Comparison of ENCODE assay signal across 24 cellular contexts in genomic region chr7:44893710-44894135, GRCh38. TPM values are rescaled to one million over a fixed set of nuclear protein-coding genes. Genes with fewer than 3 reads are reported as not detected.
DNase-seq lines count a peak whose midpoint lies in the region; ATAC-seq and TF ChIP-seq lines count a peak whose summit lies in the region.
"Had no signal": no experiment of that assay in that cellular context is flagged by ENCODE, and none has a peak within 500 bp of the region (broad histone marks: within the 10 kb centered on the region; RNA-seq: fewer than 3 reads in every experiment).

No MANE protein-coding gene starts in this region.

- intact Hi-C loops in dorsolateral prefrontal cortex (cut with DNase I) = no loop called here

- no peaks in the 10 kb centered on the region for H4K20me1 ChIP-seq in GM23338 (replicated peaks; ENCODE audit: insufficient read depth)

- H3K79me2 ChIP-seq in GM23338 (replicated peaks; ENCODE audit: insufficient read depth) = no peaks in the 10 kb centered on the region

- H3K4me1 ChIP-seq in GM23338 (ENCODE audit: insufficient read depth) = no peaks in the 10 kb centered on the region
- peaks cover 90% of the 10 kb centered on the region for H3K4me1 ChIP-seq in SJCRH30
- H3K4me1 ChIP-seq: breast epithelium, tibial artery had no signal

- TF ChIP-seq CTCF in GM23338 (conservative IDR thresholded peaks at IDR 0.05; ENCODE audit: low read depth in 2 of 2) (no peak), dorsolateral prefrontal cortex (IDR thresholded peaks at IDR 0.05 in 54 of 56, conservative IDR thresholded peaks at IDR 0.05 in 2 of 56; ENCODE audit: low read depth in 1 of 56, partially characterized antibody in 56 of 56) (no peak), osteocyte (IDR thresholded peaks at IDR 0.05) (no peak)

- no peaks in the 10 kb centered on the region for H3K9me3 ChIP-seq in SJCRH30 (replicated peaks)
- H3K9me3 ChIP-seq: breast epithelium, heart left ventricle, tibial artery had no signal

- DNase-seq in GM23338 (ENCODE audit: low spot score) (no peak), SJCRH30 (peak; percentile 47 to 67), dorsolateral prefrontal cortex (peak in 1 of 10 donors; percentile 38), osteocyte (ENCODE audit: extremely low spot score, unreplicated experiment) (peak; percentile 36), mucosa of gallbladder (ENCODE audit: low spot score) (no peak)
- DNase-seq: activated CD4-positive, alpha-beta T cell treated with anti-CD3 and anti-CD28 coated beads, Interleukin-2, amount 50 U/mL, for 48 hours; activated effector memory CD4-positive, alpha-beta T cell treated with anti-CD3 and anti-CD28 coated beads, Interleukin-2, amount 50 U/mL, for 16 hours; dermis blood vessel endothelial cell; heart left ventricle; Kasumi-1; left cardiac atrium; midbrain; NCI-H1092 treated with DMSO at 0.1 percent for 48 hours; NCI-H2081 treated with DMSO at 0.1 percent for 48 hours; NCI-H510A; stimulated activated CD4-positive, alpha-beta T cell treated with anti-CD3 and anti-CD28 coated beads, Interleukin-2, amount 100 ng/mL, for 48 hours; stimulated activated naive CD4-positive, alpha-beta T cell treated with Interleukin-2 at 50 U/mL for 16 hours; T-helper 2 cell; tibial artery had no signal

- no peaks in the 10 kb centered on the region for H3K9me2 ChIP-seq in GM23338 (ENCODE audit: insufficient read depth)

- H3K4me3 Mint-ChIP-seq in GM23338 = no peak overlapping the region
- H3K4me3 Mint-ChIP-seq in osteocyte (ENCODE audit: unreplicated experiment) = no peak overlapping the region
- no peak overlapping the region for H3K4me3 Mint-ChIP-seq in stimulated activated memory B cell treated with anti-CD40 and anti-IgM and Interleukin-4, amounts not matched to agents 10 μg/mL and 1 μg/mL and 100 μg/mL, for 72 hours

- H3K4me1 Mint-ChIP-seq in GM23338 (no peaks in the 10 kb centered on the region), osteocyte (ENCODE audit: unreplicated experiment) (peaks cover 3% of the 10 kb centered on the region)
- H3K4me1 Mint-ChIP-seq in stimulated activated memory B cell treated with anti-CD40 and anti-IgM and Interleukin-4, amounts not matched to agents 10 μg/mL and 1 μg/mL and 100 μg/mL, for 72 hours = peaks cover 8% of the 10 kb centered on the region

- peaks cover 12% of the 10 kb centered on the region for H3K27me3 Mint-ChIP-seq in GM23338 (ENCODE audit: insufficient read depth, low read depth, poor library complexity)
- no peaks in the 10 kb centered on the region for H3K27me3 Mint-ChIP-seq in osteocyte (ENCODE audit: unreplicated experiment)
- H3K27me3 Mint-ChIP-seq in stimulated activated memory B cell treated with anti-CD40 and anti-IgM and Interleukin-4, amounts not matched to agents 10 μg/mL and 1 μg/mL and 100 μg/mL, for 72 hours = peaks cover 13% of the 10 kb centered on the region

- H3K27ac Mint-ChIP-seq in GM23338 = no peak overlapping the region
- H3K27ac Mint-ChIP-seq in osteocyte (ENCODE audit: unreplicated experiment) = no peak overlapping the region
- H3K27ac Mint-ChIP-seq in stimulated activated memory B cell treated with anti-CD40 and anti-IgM and Interleukin-4, amounts not matched to agents 10 μg/mL and 1 μg/mL and 100 μg/mL, for 72 hours = no peak overlapping the region

- H3K4me3 ChIP-seq in GM23338 (no peak overlapping the region), SJCRH30 (no peak overlapping the region), dorsolateral prefrontal cortex (no peak overlapping the region)
- H3K4me3 ChIP-seq: breast epithelium, heart left ventricle, smooth muscle cell, tibial artery had no signal

- H3F3A ChIP-seq in GM23338 (replicated peaks; ENCODE audit: low read depth) = no peaks in the 10 kb centered on the region

- ATAC-seq in GM23338 = no peak; the same call in 2 of the 3 replicates
- ATAC-seq in HG03565 (IDR thresholded peaks at IDR 0.05; ENCODE audit: unreplicated experiment) = no peak
- ATAC-seq in stimulated activated memory B cell treated with anti-CD40 and anti-IgM and Interleukin-4, amounts not matched to agents 10 μg/mL and 1 μg/mL and 100 μg/mL, for 72 hours = no peak
- ATAC-seq in HG02938 (IDR thresholded peaks at IDR 0.05; ENCODE audit: unreplicated experiment) = no peak
- ATAC-seq: heart left ventricle, left cardiac atrium had no signal

- H3K9me3 Mint-ChIP-seq in GM23338 = no peaks in the 10 kb centered on the region
- H3K9me3 Mint-ChIP-seq in osteocyte (ENCODE audit: unreplicated experiment) = no peaks in the 10 kb centered on the region
- no peaks in the 10 kb centered on the region for H3K9me3 Mint-ChIP-seq in stimulated activated memory B cell treated with anti-CD40 and anti-IgM and Interleukin-4, amounts not matched to agents 10 μg/mL and 1 μg/mL and 100 μg/mL, for 72 hours

- no peaks in the 10 kb centered on the region for H3K27me3 ChIP-seq in GM23338 (ENCODE audit: insufficient read depth)
- no peaks in the 10 kb centered on the region for H3K27me3 ChIP-seq in SJCRH30
- no peaks in the 10 kb centered on the region for H3K27me3 ChIP-seq in dorsolateral prefrontal cortex
- H3K27me3 ChIP-seq: breast epithelium, heart left ventricle, tibial artery had no signal

- H3K27ac ChIP-seq in GM23338 (ENCODE audit: low read depth) (no peak overlapping the region), SJCRH30 (peak overlapping the region; percentile 91), dorsolateral prefrontal cortex (peak overlapping the region in 41 of 59 donors; percentile 3 to 92 (median 74))
- H3K27ac ChIP-seq: breast epithelium, heart left ventricle, tibial artery had no signal

- H3K36me3 ChIP-seq in GM23338 (ENCODE audit: insufficient read depth) (no peaks in the 10 kb centered on the region), SJCRH30 (no peaks in the 10 kb centered on the region)
- H3K36me3 ChIP-seq: breast epithelium, heart left ventricle, tibial artery had no signal

- H3K36me3 Mint-ChIP-seq in GM23338 (ENCODE audit: low read depth) (no peaks in the 10 kb centered on the region), osteocyte (ENCODE audit: unreplicated experiment) (no peaks in the 10 kb centered on the region)
- no peaks in the 10 kb centered on the region for H3K36me3 Mint-ChIP-seq in stimulated activated memory B cell treated with anti-CD40 and anti-IgM and Interleukin-4, amounts not matched to agents 10 μg/mL and 1 μg/mL and 100 μg/mL, for 72 hours

- H2AFZ ChIP-seq in GM23338 = peak overlapping the region; percentile 18; the same call in 1 of the 2 replicates

- H3K4me2 ChIP-seq in GM23338 = no peak overlapping the region
- H3K4me2 ChIP-seq: smooth muscle cell had no signal

TF ChIP-seq in GM23338, 12 proteins besides CTCF, POLR2A, EP300 and RAD21 (continues in another document):
- no peak for TF ChIP-seq EZH2 (IDR thresholded peaks at IDR 0.05; ENCODE audit: low read depth, unreplicated experiment)
- TF ChIP-seq CREB1 (CRISPR knock-in tag; IDR thresholded peaks at IDR 0.05; ENCODE audit: low read depth) = no peak

RNA-seq across cellular contexts. Expression of gene PURB, which starts 8.4 kb away (rescaled TPM):
- 25.9 and 27.1 TPM in 2 replicates for total RNA-seq in GM23338 (2014; rRNA removed; shearing (Covaris generic))
- polyA plus RNA-seq in GM23338 (2016; fragmentation: Nextera tagmentation; extraction: Ambion mirVana) = 3.1 and 3.4 TPM in 2 replicates
- 37.3 and 42.7 TPM in 2 replicates for total RNA-seq in SJCRH30 (2014; rRNA removed; shearing (Covaris generic))
- 10 to 100 TPM; 28.0 to 55.6 (median 40.5) TPM for total RNA-seq in dorsolateral prefrontal cortex
- 20.0 and 20.7 TPM in 2 replicates for total RNA-seq in osteocyte
- total RNA-seq in mucosa of gallbladder = 21.9 TPM

RNA-seq across cellular contexts. Expression of gene H2AZ2, which starts 45.8 kb away (rescaled TPM):
- total RNA-seq in GM23338 (2014; rRNA removed; shearing (Covaris generic)) = 215 and 219 TPM in 2 replicates
- 388 and 390 TPM in 2 replicates for polyA plus RNA-seq in GM23338 (2016; fragmentation: Nextera tagmentation; extraction: Ambion mirVana)
- total RNA-seq in SJCRH30 (2014; rRNA removed; shearing (Covaris generic)) = 454 and 459 TPM in 2 replicates
- total RNA-seq in dorsolateral prefrontal cortex (100 to 1,000 TPM; 150 to 227 (median 186) TPM), osteocyte (165 and 169 TPM in 2 replicates), mucosa of gallbladder (157 TPM)

Comparison
In these comparisons a context has a peak if more than half of its experiments do, and no peak if none do; other contexts are left out.
1. DNase-seq: peak in SJCRH30 (2 of 2) and osteocyte (single experiment); none in GM23338 (single experiment) and mucosa of gallbladder (single experiment).